Comparison of ENCODE assay signal across 1 cellular context in genomic region chr4:130403221-130403620, GRCh38.
TF ChIP-seq lines count a peak whose summit lies in the region.

No MANE protein-coding gene starts in this region.

TF ChIP-seq in IMR-90, 13 proteins besides CTCF, POLR2A, EP300 and RAD21:
- TF ChIP-seq FOS (IDR thresholded peaks at IDR 0.05; ENCODE audit: low read depth, low read length) = no peak
- TF ChIP-seq MAZ (IDR thresholded peaks at IDR 0.05; ENCODE audit: borderline replicate concordance, low read depth, low read length) = no peak
